In the genomic region with DNA sequence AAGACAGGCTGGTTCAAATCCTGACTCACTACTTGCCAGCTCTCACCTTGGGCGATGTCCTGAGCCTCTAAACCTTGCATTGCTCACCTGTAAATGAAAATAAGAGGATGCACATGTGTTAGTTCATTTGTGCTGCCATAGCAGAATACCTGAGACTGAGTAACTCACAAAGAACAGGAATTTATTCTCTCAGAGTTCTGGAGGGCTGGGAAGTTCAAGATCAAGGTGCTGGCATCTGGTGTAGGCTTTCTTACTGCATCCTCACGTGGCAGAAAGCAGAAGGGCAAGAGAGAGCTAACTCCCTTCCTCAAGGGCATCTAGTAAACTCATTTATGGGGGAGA, we compare ENCODE assay signal across 15 cellular contexts.
"Had no signal": no experiment of that assay in that cellular context is flagged by ENCODE, and none has a peak within 500 bp of the region (broad histone marks: within the 10 kb centered on the region; RNA-seq: fewer than 3 reads in every experiment).

No MANE protein-coding gene starts in this region.

- DNase-seq: activated CD8-positive, alpha-beta memory T cell treated with anti-CD3 and anti-CD28 coated beads, Interleukin-2, amount 50 U/mL, for 4 hours; activated naive CD8-positive, alpha-beta T cell treated with anti-CD3 and anti-CD28 coated beads, Interleukin-2, amount 10 ng/mL, durations not matched to agents 7 days and 5 days; aorta; cortex of kidney; effector CD8-positive, alpha-beta T cell; lower lobe of right lung; naive thymus-derived CD8-positive, alpha-beta T cell; posterior cingulate gyrus; T-helper 9 cell; tibial artery; uterus had no signal

- H3K4me1 ChIP-seq: lower lobe of right lung, right atrium auricular region, uterus had no signal

- H3K79me2 ChIP-seq: hepatocyte had no signal

- H3K9me3 ChIP-seq: lower lobe of right lung, neutrophil, right atrium auricular region, tibial artery, uterus had no signal

- H3K4me2 ChIP-seq: hepatocyte had no signal

- ATAC-seq: lower lobe of right lung; naive thymus-derived CD8-positive, alpha-beta T cell had no signal

- H3K4me3 ChIP-seq: hepatocyte, lower lobe of right lung, right atrium auricular region, tibial artery, uterus had no signal

- H2AFZ ChIP-seq: hepatocyte had no signal

- H3K27ac ChIP-seq: epithelial cell of prostate, hepatocyte, lower lobe of right lung, neutrophil, right atrium auricular region, tibial artery, uterus had no signal

- H3K36me3 ChIP-seq: lower lobe of right lung, neutrophil, right atrium auricular region, tibial artery, uterus had no signal

- H3K27me3 ChIP-seq: hepatocyte, right atrium auricular region, tibial artery, uterus had no signal
